In the genomic region with DNA sequence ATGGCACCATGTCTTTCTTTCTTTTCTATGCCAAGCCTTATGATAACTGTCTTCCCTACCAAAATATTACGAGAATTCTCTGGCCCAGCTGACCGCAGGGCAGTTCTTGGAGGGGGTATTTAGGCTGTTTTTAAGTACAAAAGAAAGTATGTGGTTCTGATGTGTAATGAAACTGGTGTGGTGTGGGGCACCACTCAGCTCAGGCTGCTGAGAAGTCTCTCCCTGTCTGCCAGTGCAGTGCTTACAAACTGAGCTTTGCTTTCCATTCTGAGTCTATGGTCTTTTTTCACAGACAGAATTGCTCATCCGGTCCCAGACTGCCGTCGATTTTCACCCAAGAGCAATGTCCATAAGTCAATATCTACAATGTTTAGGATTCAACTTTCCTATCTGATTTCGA, we compare ENCODE assay signal across 32 cellular contexts.
"Had no signal": no experiment of that assay in that cellular context is flagged by ENCODE, and none has a peak within 500 bp of the region (broad histone marks: within the 10 kb centered on the region; RNA-seq: fewer than 3 reads in every experiment).

No MANE protein-coding gene starts in this region.

- H2AFZ ChIP-seq: parathyroid adenoma had no signal

- H3K27ac ChIP-seq: ovary, parathyroid adenoma, psoas muscle, right lobe of liver, sigmoid colon, spleen, suprapubic skin, testis, tibial artery, transverse colon, upper lobe of right lung, uterus had no signal

- H3K36me3 Mint-ChIP-seq: naive thymus-derived CD8-positive, alpha-beta T cell; natural killer cell treated with Interleukin-12 subunit alpha and Interleukin-12 subunit beta and Interleukin-15 and Interleukin-18, amount 100 ng/mL, for 72 hours; stimulated activated memory B cell treated with anti-CD40 and anti-IgM and Interleukin-4, amounts not matched to agents 10 μg/mL and 1 μg/mL and 100 μg/mL, for 72 hours; type B pancreatic cell had no signal

- H3K9me3 ChIP-seq: ovary, psoas muscle, right lobe of liver, sigmoid colon, suprapubic skin, testis, tibial artery, transverse colon, upper lobe of right lung, uterus had no signal

- H3K79me2 ChIP-seq: parathyroid adenoma had no signal

- H3K27me3 Mint-ChIP-seq: natural killer cell treated with Interleukin-12 subunit alpha and Interleukin-12 subunit beta and Interleukin-15 and Interleukin-18, amount 100 ng/mL, for 72 hours; stimulated activated memory B cell treated with anti-CD40 and anti-IgM and Interleukin-4, amounts not matched to agents 10 μg/mL and 1 μg/mL and 100 μg/mL, for 72 hours had no signal

- H3K27ac Mint-ChIP-seq: naive thymus-derived CD8-positive, alpha-beta T cell; natural killer cell treated with Interleukin-12 subunit alpha and Interleukin-12 subunit beta and Interleukin-15 and Interleukin-18, amount 100 ng/mL, for 72 hours; nephron progenitor cell; progenitor cell of endocrine pancreas; stimulated activated memory B cell treated with anti-CD40 and anti-IgM and Interleukin-4, amounts not matched to agents 10 μg/mL and 1 μg/mL and 100 μg/mL, for 72 hours; stimulated activated naive CD8-positive, alpha-beta T cell treated with anti-CD3 and anti-CD28 coated beads, Interleukin-15, amount 100 ng/mL, for 72 hours; type B pancreatic cell had no signal

- H3K4me1 Mint-ChIP-seq: nephron progenitor cell; neural crest cell; stimulated activated memory B cell treated with anti-CD40 and anti-IgM and Interleukin-4, amounts not matched to agents 10 μg/mL and 1 μg/mL and 100 μg/mL, for 72 hours; stimulated activated naive CD8-positive, alpha-beta T cell treated with anti-CD3 and anti-CD28 coated beads, Interleukin-15, amount 100 ng/mL, for 72 hours had no signal

- H3K27me3 ChIP-seq: ovary, right lobe of liver, sigmoid colon, spleen, suprapubic skin, testis, tibial artery, transverse colon, upper lobe of right lung, uterus had no signal

- H3K36me3 ChIP-seq: ovary, right lobe of liver, sigmoid colon, spleen, suprapubic skin, tibial artery, transverse colon, upper lobe of right lung, uterus had no signal

- H3K4me3 Mint-ChIP-seq: naive thymus-derived CD8-positive, alpha-beta T cell; natural killer cell treated with Interleukin-12 subunit alpha and Interleukin-12 subunit beta and Interleukin-15 and Interleukin-18, amount 100 ng/mL, for 72 hours; nephron progenitor cell; neural crest cell; stimulated activated memory B cell treated with anti-CD40 and anti-IgM and Interleukin-4, amounts not matched to agents 10 μg/mL and 1 μg/mL and 100 μg/mL, for 72 hours; stimulated activated naive CD8-positive, alpha-beta T cell treated with anti-CD3 and anti-CD28 coated beads, Interleukin-15, amount 100 ng/mL, for 72 hours; type B pancreatic cell had no signal

- DNase-seq: naive thymus-derived CD8-positive, alpha-beta T cell; nephron progenitor cell; occipital lobe; ovary; posterior cingulate gyrus; psoas muscle; right cardiac atrium; right lobe of liver; sigmoid colon; small intestine; spleen; stimulated activated CD4-positive, alpha-beta T cell treated with anti-CD3 and anti-CD28 coated beads, Interleukin-12 subunit alpha, Interleukin-12 subunit beta, amount 100 ng/mL, for 4 hours; stimulated activated CD4-positive, alpha-beta T cell treated with anti-CD3 and anti-CD28 coated beads, Interleukin-1b, Interleukin-23, amount 100 ng/mL, for 48 hours; stimulated activated CD4-positive, alpha-beta T cell treated with anti-CD3 and anti-CD28 coated beads, Interleukin-4, amount 100 ng/mL, for 1 hour; stimulated activated CD4-positive, alpha-beta T cell treated with anti-CD3 and anti-CD28 coated beads, Interleukin-4, amount 100 ng/mL, for 4 hours; stimulated activated CD8-positive, alpha-beta memory T cell treated with anti-CD3 and anti-CD28 coated beads, Interleukin-4, amount 100 ng/mL, for 48 hours; stimulated activated naive CD4-positive, alpha-beta T cell; stimulated activated naive CD8-positive, alpha-beta T cell treated with anti-CD3 and anti-CD28 coated beads, Interleukin-15, amount 100 ng/mL, for 72 hours; stimulated activated naive CD8-positive, alpha-beta T cell treated with anti-CD3 and anti-CD28 coated beads, Interleukin-15, Interleukin-2, amounts not matched to agents 100 U/mL and 50 U/mL, for 24 hours; substantia nigra; testis; tibial artery; transverse colon; upper lobe of right lung; uterus had no signal

- H3K4me3 ChIP-seq: ovary, psoas muscle, right lobe of liver, sigmoid colon, spleen, suprapubic skin, testis, tibial artery, transverse colon, upper lobe of right lung, uterus had no signal

- H3K4me1 ChIP-seq: parathyroid adenoma, psoas muscle, right lobe of liver, sigmoid colon, spleen, suprapubic skin, testis, tibial artery, transverse colon, upper lobe of right lung, uterus had no signal

- H3K9ac ChIP-seq: parathyroid adenoma had no signal

- H3K9me3 Mint-ChIP-seq: nephron progenitor cell; neural crest cell; stimulated activated memory B cell treated with anti-CD40 and anti-IgM and Interleukin-4, amounts not matched to agents 10 μg/mL and 1 μg/mL and 100 μg/mL, for 72 hours; type B pancreatic cell had no signal

- ATAC-seq: naive thymus-derived CD8-positive, alpha-beta T cell; natural killer cell treated with Interleukin-12 subunit alpha and Interleukin-12 subunit beta and Interleukin-15 and Interleukin-18, amount 100 ng/mL, for 72 hours; psoas muscle; right cardiac atrium; right lobe of liver; stimulated activated memory B cell treated with anti-CD40 and anti-IgM and Interleukin-4, amounts not matched to agents 10 μg/mL and 1 μg/mL and 100 μg/mL, for 72 hours; stimulated activated naive CD8-positive, alpha-beta T cell treated with anti-CD3 and anti-CD28 coated beads, Interleukin-15, amount 100 ng/mL, for 72 hours; stimulated activated naive CD8-positive, alpha-beta T cell treated with anti-CD3 and anti-CD28 coated beads, Interleukin-15, Interleukin-2, amounts not matched to agents 100 U/mL and 50 U/mL, for 24 hours; upper lobe of right lung had no signal
